22 cellular contexts compared by ENCODE assay signal in the genomic region with DNA sequence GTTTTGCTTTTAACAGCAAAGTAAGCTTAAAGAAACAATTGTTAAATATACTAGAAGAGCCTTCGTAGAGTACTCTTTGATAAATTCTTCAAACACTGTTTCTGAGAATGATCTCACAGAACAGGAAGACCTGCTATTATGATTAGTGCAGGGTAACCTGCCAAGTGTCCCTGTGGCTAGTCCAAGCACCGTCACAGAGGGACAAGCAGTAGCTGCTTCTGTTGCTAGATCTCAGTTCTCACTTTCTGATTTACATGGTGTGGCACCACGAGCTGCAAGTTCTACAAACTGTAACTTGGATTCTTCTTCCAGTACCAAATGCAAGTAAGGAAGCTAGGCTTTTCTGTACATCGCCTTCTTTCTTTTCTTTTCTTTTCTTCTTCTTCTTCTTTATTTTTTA.
DNase-seq lines count a peak whose midpoint lies in the region; ATAC-seq and TF ChIP-seq lines count a peak whose summit lies in the region.
"Had no signal": no experiment of that assay in that cellular context is flagged by ENCODE, and none has a peak within 500 bp of the region (broad histone marks: within the 10 kb centered on the region; RNA-seq: fewer than 3 reads in every experiment).

No MANE protein-coding gene starts in this region.

- no peak for TF ChIP-seq CTCF in thyroid gland (IDR thresholded peaks at IDR 0.05)

- WGBS in thyroid gland, 2 donors, result 34 to 37% methylated on average over 4 of the region's 4 CpGs

- H3K36me3 ChIP-seq in thyroid gland, result no peaks in the 10 kb centered on the region
- H3K36me3 ChIP-seq: SJSA1, vagina had no signal

- H3K9me3 ChIP-seq in thyroid gland, result no peaks in the 10 kb centered on the region
- H3K9me3 ChIP-seq: SJSA1, vagina had no signal

- peak; percentile 95 for ATAC-seq in GM18511 (IDR thresholded peaks at IDR 0.05; ENCODE audit: unreplicated experiment)
- ATAC-seq in GM21723 (IDR thresholded peaks at IDR 0.05; ENCODE audit: unreplicated experiment), result peak; percentile 86
- ATAC-seq in HG03565 (IDR thresholded peaks at IDR 0.05; ENCODE audit: unreplicated experiment), result peak; percentile 75
- no peak for ATAC-seq in HG03378 (IDR thresholded peaks at IDR 0.05; ENCODE audit: unreplicated experiment)
- no peak for ATAC-seq in HG03469 (IDR thresholded peaks at IDR 0.05; ENCODE audit: unreplicated experiment)
- ATAC-seq: activated CD4-positive, alpha-beta T cell treated with anti-CD3 and anti-CD28 coated beads for 36 hours; foreskin keratinocyte had no signal

- intact Hi-C loops in thyroid gland (cut with DNase I), result no loop called here

- TF ChIP-seq POLR2A in thyroid gland (IDR thresholded peaks at IDR 0.05), result peak in 1 of 2 donors; percentile 13

- H3K4me1 ChIP-seq in thyroid gland, result peaks cover 15 to 23% of the 10 kb centered on the region in 2 donors
- H3K4me1 ChIP-seq: foreskin keratinocyte, SJSA1, vagina had no signal

- peak overlapping the region; percentile 21 to 67 (median 53) for H3K27ac ChIP-seq in thyroid gland
- H3K27ac ChIP-seq: foreskin keratinocyte, GM23248, PC-9, SJSA1, vagina had no signal

- H3K4me3 ChIP-seq in thyroid gland (replicated peaks in 1 of 3), result no peak overlapping the region
- H3K4me3 ChIP-seq: GM23248, PC-9, SJSA1, smooth muscle cell, vagina had no signal

- H3K27me3 ChIP-seq in thyroid gland, result no peaks in the 10 kb centered on the region
- H3K27me3 ChIP-seq: foreskin keratinocyte, SJSA1, vagina had no signal

- peak; percentile 62 to 78 for DNase-seq in thyroid gland
- DNase-seq in DMS79 treated with DMSO at 0.1 percent for 48 hours (lab: John Stamatoyannopoulos, UW), result no peak
- DNase-seq: activated CD4-positive, alpha-beta T cell treated with anti-CD3 and anti-CD28 coated beads for 36 hours; activated effector memory CD4-positive, alpha-beta T cell treated with Interleukin-2 at 50 U/mL for 16 hours; COR-L47; foreskin keratinocyte; GM23248; kidney; midbrain; NCI-H1417 treated with DMSO at 0.1 percent for 48 hours; NCI-H2171; nephron progenitor cell; PC-9; stimulated activated CD4-positive, alpha-beta T cell treated with anti-CD3 and anti-CD28 coated beads, Interleukin-4, amount 100 ng/mL, for 4 hours had no signal

Comparison
In these comparisons a context has a peak if more than half of its experiments do, and no peak if none do; other contexts are left out.
1. ATAC-seq: peak in GM18511 (single experiment), GM21723 (single experiment) and HG03565 (single experiment); none in HG03378 (single experiment) and HG03469 (single experiment).